In the genomic region with DNA sequence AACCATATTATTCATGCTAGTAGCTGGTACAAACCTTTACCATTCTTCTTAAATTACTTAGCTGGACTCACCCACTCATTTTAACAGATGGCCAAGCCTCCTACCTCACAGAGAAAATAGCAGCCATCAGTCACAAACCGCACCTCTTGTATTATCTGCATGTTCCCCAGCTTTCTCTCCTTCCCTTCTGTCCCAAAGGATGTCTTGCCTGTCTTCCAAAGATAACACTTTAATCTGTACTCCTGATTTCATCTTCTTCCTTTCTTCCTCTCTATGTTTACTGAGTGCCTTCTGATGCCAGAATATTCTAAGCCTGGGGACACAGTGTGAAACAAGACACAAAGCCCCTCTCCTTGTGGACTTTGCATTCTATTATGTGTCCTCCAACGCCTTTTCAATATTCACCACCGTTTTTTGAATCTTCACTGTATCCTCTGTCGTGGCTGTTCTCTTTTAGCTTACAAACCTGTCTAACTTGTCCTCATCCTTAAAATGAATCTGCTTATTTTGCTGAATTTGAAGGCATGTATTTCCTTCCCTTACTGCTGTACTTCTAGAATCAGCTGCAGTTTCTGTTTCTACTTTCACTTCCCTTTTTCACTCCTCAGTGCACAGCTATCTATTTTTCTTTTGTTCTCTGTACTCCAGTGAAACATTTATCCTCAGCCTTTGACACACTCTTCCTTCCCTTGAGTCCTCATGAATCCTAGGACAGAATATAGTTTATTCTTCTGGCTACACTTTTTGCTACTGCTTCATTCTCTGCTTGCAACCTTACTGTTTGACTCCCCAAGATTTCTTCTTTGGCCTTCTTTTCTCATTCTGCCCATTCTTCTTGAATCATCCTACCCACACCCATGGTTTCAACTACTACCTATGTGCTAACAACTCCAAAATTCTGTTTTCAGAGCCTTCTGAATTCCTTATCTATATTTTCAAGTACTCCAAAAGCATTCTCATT, we compare ENCODE assay signal across 8 cellular contexts.
DNase-seq lines count a peak whose midpoint lies in the region; ATAC-seq and TF ChIP-seq lines count a peak whose summit lies in the region.

No MANE protein-coding gene starts in this region.

- no peaks in the 10 kb centered on the region for H3K9me3 ChIP-seq in transverse colon
- no peaks in the 10 kb centered on the region for H3K9me3 ChIP-seq in testis

- intact Hi-C loops in transverse colon (cut with DNase I; ENCODE audit: low total_unique reads) (no loop called here), testis (cut with DNase I; ENCODE audit: low total_unique reads) (no loop called here)

- in situ Hi-C loops in GM13977 (cut with MboI; ENCODE audit: low pct_unique_long_range_greater_than_20kb, low sequenced_read_pairs, unreplicated experiment) (no loop called here), transverse colon (cut with MboI; ENCODE audit: low pct_ligation_motif_present in 1 of 4, low pct_unique_long_range_greater_than_20kb in 1 of 4, low sequenced_read_pairs in 3 of 4) (loop anchor here in 1 of 4 donors (25.0 kb wide), 1 partner anchor 326 kb away; no protein-coding TSS in a partner anchor), brain microvascular endothelial cell (cut with HindIII; ENCODE audit: low pct_ligation_motif_present, low sequenced_read_pairs) (no loop called here)

- H3K4me1 ChIP-seq in transverse colon (peaks cover 0 to 9% (median 0%) of the 10 kb centered on the region in 4 donors), testis (peaks cover 4% of the 10 kb centered on the region)

- H3K36me3 ChIP-seq in transverse colon (no peaks in the 10 kb centered on the region), testis (ENCODE audit: low read depth, missing control alignments) (no peaks in the 10 kb centered on the region), brain microvascular endothelial cell (replicated peaks) (no peaks in the 10 kb centered on the region)

- no peak for TF ChIP-seq EP300 in transverse colon (IDR thresholded peaks at IDR 0.05; ENCODE audit: low read depth)

- H3K27me3 ChIP-seq in transverse colon (no peaks in the 10 kb centered on the region), testis (no peaks in the 10 kb centered on the region), brain microvascular endothelial cell (replicated peaks) (no peaks in the 10 kb centered on the region)

- DNase-seq in GM13977 (ENCODE audit: low spot score) (peak; percentile 51), M059J (ENCODE audit: low read depth) (peak; percentile 5), germinal center (ENCODE audit: low spot score) (peak; percentile 66), transverse colon (no peak), testis (no peak), brain microvascular endothelial cell (no peak), nucleus accumbens (lab: John Stamatoyannopoulos, UW) (no peak)

- WGBS in transverse colon (ENCODE audit: low coverage in 1 of 2), 2 donors: 27 to 33% methylated on average over 4 of the region's 4 CpGs
- 35 to 41% methylated on average over 4 of the region's 4 CpGs for WGBS in testis, 2 donors

- no peak for TF ChIP-seq CTCF in GM13977 (IDR thresholded peaks at IDR 0.05; ENCODE audit: extremely low read depth, insufficient read depth, missing control alignments)
- TF ChIP-seq CTCF in transverse colon (IDR thresholded peaks at IDR 0.05): no peak
- TF ChIP-seq CTCF in testis (IDR thresholded peaks at IDR 0.05): no peak
- no peak for TF ChIP-seq CTCF in brain microvascular endothelial cell (IDR thresholded peaks at IDR 0.05; ENCODE audit: low read depth, low read length, missing control alignments)

- peak; percentile 40 for TF ChIP-seq POLR2A in transverse colon (IDR thresholded peaks at IDR 0.05)
- no peak for TF ChIP-seq POLR2A in testis (IDR thresholded peaks at IDR 0.05)

- H3K27ac ChIP-seq in transverse colon (peak overlapping the region; percentile 59 to 74 (median 64)), testis (no peak overlapping the region), brain microvascular endothelial cell (no peak overlapping the region)

- peak overlapping the region in 1 of 4 donors; percentile 15 for H3K4me3 ChIP-seq in transverse colon
- no peak overlapping the region for H3K4me3 ChIP-seq in testis
- no peak overlapping the region for H3K4me3 ChIP-seq in brain microvascular endothelial cell (ENCODE audit: low read depth, low read length)

- peak; percentile 98 for ATAC-seq in GM21723 (IDR thresholded peaks at IDR 0.05; ENCODE audit: unreplicated experiment)

Comparison
In these comparisons a context has a peak if more than half of its experiments do, and no peak if none do; other contexts are left out.
1. DNase-seq: peak in GM13977 (single experiment), M059J (single experiment) and germinal center (single experiment); none in transverse colon (single experiment), testis (single experiment), brain microvascular endothelial cell (single experiment) and nucleus accumbens (0 of 56).
2. H3K27ac ChIP-seq: peak in transverse colon (4 of 4); none in testis (0 of 2) and brain microvascular endothelial cell (single experiment).